32 cellular contexts compared by ENCODE assay signal in genomic region chr13:42458193-42458592, GRCh38.
"Had no signal": no experiment of that assay in that cellular context is flagged by ENCODE, and none has a peak within 500 bp of the region (broad histone marks: within the 10 kb centered on the region; RNA-seq: fewer than 3 reads in every experiment).

No MANE protein-coding gene starts in this region.

- H3K27ac Mint-ChIP-seq: activated CD4-positive, alpha-beta memory T cell treated with anti-CD3 and anti-CD28 coated beads for 36 hours; activated CD4-positive, alpha-beta T cell treated with anti-CD3 and anti-CD28 coated beads for 36 hours; activated CD4-positive, alpha-beta T cell treated with anti-CD3 and anti-CD28 coated beads, Interleukin-2, amount 10 ng/mL, durations not matched to agents 24 days and 14 days; activated naive CD8-positive, alpha-beta T cell; activated T-cell treated with anti-CD3 and anti-CD28 coated beads, Interleukin-2, amount 50 U/mL, for 24 hours; activated T-cell treated with anti-CD3 and anti-CD28 coated beads, Interleukin-2, amount 50 U/mL, for 72 hours; brain; dendritic cell treated with granulocyte-macrophage colony-stimulating factor and Interleukin-4, amounts not matched to agents 40 ng/mL and 50 ng/mL, for 4 days; effector memory CD8-positive, alpha-beta T cell had no signal

- DNase-seq: activated CD4-positive, alpha-beta memory T cell treated with anti-CD3 and anti-CD28 coated beads for 36 hours; activated CD4-positive, alpha-beta T cell treated with anti-CD3 and anti-CD28 coated beads for 36 hours; activated CD4-positive, alpha-beta T cell treated with anti-CD3 and anti-CD28 coated beads, Interleukin-2, amount 10 ng/mL, durations not matched to agents 24 days and 14 days; activated CD4-positive, CD25-positive, alpha-beta regulatory T cell; activated CD4-positive, CD25-positive, alpha-beta regulatory T cell treated with anti-CD3 and anti-CD28 coated beads, Interleukin-2, amount 50 U/mL, for 72 hours; activated CD8-positive, alpha-beta memory T cell treated with anti-CD3 and anti-CD28 coated beads, Interleukin-2, amount 50 U/mL, for 48 hours; activated effector memory CD4-positive, alpha-beta T cell treated with Interleukin-2 at 50 U/mL for 16 hours; activated gamma-delta T cell treated with Interleukin-2 at 50 U/mL for 16 hours; activated naive CD4-positive, alpha-beta T cell treated with anti-CD3 and anti-CD28 coated beads, Interleukin-2, amount 50 U/mL, for 16 hours; activated naive CD4-positive, alpha-beta T cell treated with Interleukin-2 at 50 U/mL for 16 hours; activated T-cell treated with anti-CD3 and anti-CD28 coated beads for 4 hours; activated T-cell treated with anti-CD3 and anti-CD28 coated beads, Interleukin-2, amount 50 U/mL, for 24 hours; activated T-cell treated with anti-CD3 and anti-CD28 coated beads, Interleukin-2, amount 50 U/mL, for 72 hours; amniotic stem cell; anterior cingulate cortex; central memory CD4-positive, alpha-beta T cell; cerebellar nuclear complex; dorsolateral prefrontal cortex; effector memory CD8-positive, alpha-beta T cell; erythroblast; foreskin keratinocyte; gastrocnemius medialis; glutamatergic neuron; heart left ventricle; T-helper 2 cell had no signal

- ATAC-seq: activated CD4-positive, alpha-beta T cell treated with anti-CD3 and anti-CD28 coated beads for 36 hours; activated T-cell treated with anti-CD3 and anti-CD28 coated beads, Interleukin-2, amount 50 U/mL, for 72 hours; effector memory CD8-positive, alpha-beta T cell; foreskin keratinocyte; gastrocnemius medialis; heart left ventricle had no signal

- H3K9me3 ChIP-seq: gastrocnemius medialis had no signal

- H3K27ac ChIP-seq: breast epithelium, cardiac muscle cell, coronary artery, dorsolateral prefrontal cortex, esophagus muscularis mucosa, foreskin keratinocyte, gastrocnemius medialis, heart left ventricle had no signal

- H3K27me3 ChIP-seq: breast epithelium, cardiac muscle cell, esophagus muscularis mucosa, gastrocnemius medialis, heart left ventricle had no signal

- H3K4me3 Mint-ChIP-seq: activated CD4-positive, alpha-beta memory T cell treated with anti-CD3 and anti-CD28 coated beads for 36 hours; activated CD4-positive, alpha-beta T cell treated with anti-CD3 and anti-CD28 coated beads for 36 hours; activated CD4-positive, alpha-beta T cell treated with anti-CD3 and anti-CD28 coated beads, Interleukin-2, amount 10 ng/mL, durations not matched to agents 24 days and 14 days; activated naive CD8-positive, alpha-beta T cell; activated T-cell treated with anti-CD3 and anti-CD28 coated beads, Interleukin-2, amount 50 U/mL, for 24 hours; activated T-cell treated with anti-CD3 and anti-CD28 coated beads, Interleukin-2, amount 50 U/mL, for 72 hours; brain; dendritic cell treated with granulocyte-macrophage colony-stimulating factor and Interleukin-4, amounts not matched to agents 40 ng/mL and 50 ng/mL, for 4 days; effector memory CD8-positive, alpha-beta T cell had no signal

- H3K4me1 Mint-ChIP-seq: brain had no signal

- H3K27me3 Mint-ChIP-seq: activated CD4-positive, alpha-beta memory T cell treated with anti-CD3 and anti-CD28 coated beads for 36 hours; activated CD4-positive, alpha-beta T cell treated with anti-CD3 and anti-CD28 coated beads for 36 hours; activated CD4-positive, alpha-beta T cell treated with anti-CD3 and anti-CD28 coated beads, Interleukin-2, amount 10 ng/mL, durations not matched to agents 24 days and 14 days; activated naive CD8-positive, alpha-beta T cell; activated T-cell treated with anti-CD3 and anti-CD28 coated beads, Interleukin-2, amount 50 U/mL, for 24 hours; dendritic cell treated with granulocyte-macrophage colony-stimulating factor and Interleukin-4, amounts not matched to agents 40 ng/mL and 50 ng/mL, for 4 days; effector memory CD8-positive, alpha-beta T cell had no signal

- H3K4me1 ChIP-seq: breast epithelium, esophagus muscularis mucosa, foreskin keratinocyte, gastrocnemius medialis, heart left ventricle had no signal

- H3K36me3 ChIP-seq: breast epithelium, cardiac muscle cell, esophagus muscularis mucosa, gastrocnemius medialis, heart left ventricle had no signal

- H3K4me3 ChIP-seq: breast epithelium, cardiac muscle cell, coronary artery, dorsolateral prefrontal cortex, esophagus muscularis mucosa, gastrocnemius medialis, heart left ventricle had no signal

- H3K36me3 Mint-ChIP-seq: brain had no signal
